Comparison of ENCODE assay signal across 8 cellular contexts in the genomic region with DNA sequence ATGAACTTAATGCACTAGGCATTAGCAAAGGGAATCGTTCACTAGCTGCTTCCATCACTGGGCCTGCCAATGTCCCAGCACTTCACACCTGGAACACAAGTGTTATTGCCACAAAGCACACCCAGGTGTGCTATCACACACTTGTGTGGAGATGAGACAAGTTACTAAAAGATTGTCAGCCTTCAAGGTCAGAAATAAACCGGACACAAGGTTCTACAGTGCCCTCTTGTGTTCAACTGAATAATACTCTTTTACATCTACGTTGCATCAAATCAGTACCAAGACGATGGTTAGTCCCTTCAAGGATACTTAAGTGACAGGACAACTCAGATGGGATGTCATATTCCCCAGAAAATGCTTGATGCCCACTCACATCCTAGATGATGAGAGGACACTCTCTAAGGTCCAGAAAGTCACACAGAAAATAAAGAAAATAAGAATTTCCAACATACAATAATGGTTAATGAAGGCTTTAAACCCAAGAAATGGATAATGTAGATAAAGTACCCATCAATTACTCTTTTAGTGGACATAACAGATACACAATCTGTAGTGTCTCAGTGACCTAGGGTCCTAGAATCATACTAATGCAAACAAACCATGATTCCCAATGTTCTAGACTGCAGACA. TPM values are rescaled to one million over a fixed set of nuclear protein-coding genes. Genes with fewer than 3 reads are reported as not detected.
DNase-seq lines count a peak whose midpoint lies in the region; ATAC-seq, FAIRE-seq and TF ChIP-seq lines count a peak whose summit lies in the region.

No MANE protein-coding gene starts in this region.

- H3K4me3 ChIP-seq in AG04449 (ENCODE audit: low read depth, low read length) (no peak overlapping the region), GM12864 (ENCODE audit: low read depth, low read length) (no peak overlapping the region), HepG2 (replicated peaks in 1 of 3; ENCODE audit: insufficient read depth in 1 of 3, low read depth in 2 of 3, low read length in 3 of 3) (no peak overlapping the region), vagina (no peak overlapping the region)

- peak; percentile 58 for FAIRE-seq in HepG2 (lab: Jason Lieb, UNC)

- H3K4me1 ChIP-seq in HepG2 (ENCODE audit: insufficient read depth, low read length), result no peaks in the 10 kb centered on the region
- H3K4me1 ChIP-seq in vagina, result no peaks in the 10 kb centered on the region

- H3K27ac ChIP-seq in HepG2 (ENCODE audit: extremely low read length, insufficient read depth, low read length), result no peak overlapping the region
- no peak overlapping the region for H3K27ac ChIP-seq in vagina

- peaks cover 33 to 72% of the 10 kb centered on the region in 2 experiments for H3K36me3 ChIP-seq in HepG2 (replicated peaks in 1 of 2; ENCODE audit: control insufficient read depth in 1 of 2, insufficient read depth in 2 of 2, low read length in 2 of 2)
- H3K36me3 ChIP-seq in vagina, result peaks cover 0 to 47% of the 10 kb centered on the region in 2 donors

- no TSS peak for BruUV-seq in HepG2 (replicated peaks; lab: Mats Ljungman, UMichigan)

- H3K79me2 ChIP-seq in HepG2 (ENCODE audit: insufficient read depth, low read length), result no peaks in the 10 kb centered on the region

- no peaks in the 10 kb centered on the region for H3K27me3 ChIP-seq in HepG2 (ENCODE audit: control insufficient read depth in 1 of 2, insufficient read depth in 2 of 2, low read length in 2 of 2)
- H3K27me3 ChIP-seq in vagina, result no peaks in the 10 kb centered on the region

- no peak overlapping the region for H3K4me2 ChIP-seq in HepG2 (ENCODE audit: low read depth, low read length)

- TF ChIP-seq CTCF in AG04449 (IDR thresholded peaks at IDR 0.05; ENCODE audit: insufficient read depth, low read length, missing control alignments), result peak; percentile 53
- TF ChIP-seq CTCF in GM12864 (IDR thresholded peaks at IDR 0.05; ENCODE audit: low read depth, low read length, missing control alignments), result peak; percentile 49
- peak; percentile 86 for TF ChIP-seq CTCF in HepG2 (CRISPR knock-in tag; IDR thresholded peaks at IDR 0.05)
- peak; percentile 31 to 60 (median 36) for TF ChIP-seq CTCF in vagina (IDR thresholded peaks at IDR 0.05)

- in situ Hi-C loops in HepG2 (cut with HindIII; ENCODE audit: extremely low pct_ligation_motif_present, low pct_unique_long_range_greater_than_20kb), result loop anchor here (10.0 kb wide), 1 partner anchor 309 kb away; no protein-coding TSS in a partner anchor

- no peaks in the 10 kb centered on the region for H3K9me3 ChIP-seq in HepG2 (ENCODE audit: low read length)
- no peaks in the 10 kb centered on the region for H3K9me3 ChIP-seq in vagina

- TF ChIP-seq POLR2A in HepG2 (IDR thresholded peaks at IDR 0.05; ENCODE audit: insufficient read depth in 1 of 2, low read depth in 2 of 2, low read length in 2 of 2) (no peak), vagina (IDR thresholded peaks at IDR 0.05) (no peak)

- H2AFZ ChIP-seq in HepG2 (ENCODE audit: low read length), result no peak overlapping the region

- POLR2A ChIA-PET in AG04449 (lab: Yijun Ruan, JAX), result no interaction called here
- POLR2A ChIA-PET in HepG2 (lab: Yijun Ruan, JAX), result interaction anchor here (1.7 kb wide), 1 partner anchor 17 kb away, joined by 7 read pairs; a partner anchor contains a TSS

- ATAC-seq in HepG2 (peak; percentile 61), HG03095 (IDR thresholded peaks at IDR 0.05; ENCODE audit: unreplicated experiment) (no peak)

- WGBS in HepG2 (ENCODE audit: low lambda C conversion rate), result 67% methylated on average over 4 of the region's 4 CpGs

- CTCF ChIA-PET in AG04449 (lab: Yijun Ruan, JAX), result interaction anchor here (0.7 to 2.0 kb wide), 30 partner anchors 9 to 533 kb away, joined by 3 to 18 read pairs (median 5); no protein-coding TSS in a partner anchor
- CTCF ChIA-PET in HepG2 (lab: Yijun Ruan, JAX; ENCODE audit: low intra/inter-chr PET ratio, low total read pairs), result interaction anchor here (1.7 kb wide), 1 partner anchor 314 kb away, joined by 7 read pairs; no protein-coding TSS in a partner anchor

- no peak for DNase-seq in AG04449 (ENCODE audit: low read depth, low spot score)
- no peak for DNase-seq in GM12864 (ENCODE audit: low read depth)
- DNase-seq in NCI-H82 (lab: John Stamatoyannopoulos, UW), result peak; percentile 60
- DNase-seq in central memory CD4-positive, alpha-beta T cell, result peak; percentile 35
- DNase-seq in HepG2 (ENCODE audit: low spot score), result peak; percentile 55
- no peak for DNase-seq in vagina (ENCODE audit: extremely low spot score in 2 of 2)
- DNase-seq in NCI-H1436 (lab: John Stamatoyannopoulos, UW), result no peak

- TF ChIP-seq EP300 in HepG2 (IDR thresholded peaks at IDR 0.05; ENCODE audit: low read depth in 2 of 2, low read length in 2 of 2) (no peak), HepG2 (CRISPR knock-in tag; IDR thresholded peaks at IDR 0.05; ENCODE audit: borderline replicate concordance) (no peak)

- peaks cover 3% of the 10 kb centered on the region; the same call in 1 of the 2 replicates for H4K20me1 ChIP-seq in HepG2 (ENCODE audit: insufficient read depth, low read length)

- H3K9ac ChIP-seq in HepG2 (ENCODE audit: insufficient read depth, low read depth, low read length), result no peak overlapping the region

- intact Hi-C loops in HepG2 (cut with micrococcal nuclease; ENCODE audit: unreplicated experiment), result loop anchor here (5.0 kb wide), 1 partner anchor 146 kb away; no protein-coding TSS in a partner anchor
- intact Hi-C loops in vagina (cut with DNase I), result no loop called here

- peak; percentile 73 for TF ChIP-seq RAD21 in HepG2 (CRISPR knock-in tag; IDR thresholded peaks at IDR 0.05)

TF ChIP-seq in HepG2, 621 proteins besides CTCF, POLR2A, EP300 and RAD21 (continues in another document):
- no peak for TF ChIP-seq ZNF34 (CRISPR knock-in tag; IDR thresholded peaks at IDR 0.05; ENCODE audit: borderline replicate concordance)
- no peak for TF ChIP-seq LCORL (IDR thresholded peaks at IDR 0.05)
- TF ChIP-seq LCORL (CRISPR knock-in tag; IDR thresholded peaks at IDR 0.05), result no peak
- TF ChIP-seq NR2C2 (CRISPR knock-in tag; IDR thresholded peaks at IDR 0.05; ENCODE audit: borderline replicate concordance), result 0 out of 2 replicates have a peak, but pooled peaks have one; percentile 24
- no peak for TF ChIP-seq ZNF326 (CRISPR knock-in tag; IDR thresholded peaks at IDR 0.05; ENCODE audit: borderline replicate concordance)
- TF ChIP-seq ZNF260 (CRISPR knock-in tag; IDR thresholded peaks at IDR 0.05; ENCODE audit: borderline replicate concordance, low read depth), result no peak
- no peak for TF ChIP-seq DR1 (CRISPR knock-in tag; IDR thresholded peaks at IDR 0.05)

RNA-seq across cellular contexts. Expression of a gene that starts 16.4 kb away (rescaled TPM):
- 46.1 and 87.7 TPM in 2 replicates for total RNA-seq in HepG2 (2016; rRNA removed; fragmentation: Illumina TruSeq; extraction: Trizol)
- total RNA-seq in HepG2 (2016; cell fraction: cytosol; rRNA removed; fragmentation: Illumina TruSeq; extraction: Trizol; ENCODE audit: low read depth), result 26.8 and 36.0 TPM in 2 replicates
- 38.4 and 88.5 TPM in 2 replicates for total RNA-seq in HepG2 (2016; cell fraction: insoluble cytoplasmic fraction; rRNA removed; fragmentation: Illumina TruSeq; extraction: Trizol)
- 19.9 and 23.0 TPM in 2 replicates for total RNA-seq in HepG2 (2016; cell fraction: membrane; rRNA removed; fragmentation: Illumina TruSeq; extraction: Trizol)
- total RNA-seq in HepG2 (2016; cell fraction: nucleus; rRNA removed; fragmentation: Illumina TruSeq; extraction: Trizol), result 101 and 124 TPM in 2 replicates
- 128 and 141 TPM in 2 replicates for polyA plus RNA-seq in HepG2 (2011; rRNA removed)
- 92.4 and 107 TPM in 2 replicates for polyA plus RNA-seq in HepG2 (2011; cell fraction: cytosol; rRNA removed)
- 89.7 and 89.9 TPM in 2 replicates for polyA plus RNA-seq in HepG2 (2011; cell fraction: nucleus; rRNA removed)
- polyA plus RNA-seq in HepG2 (2012), result 121 and 125 TPM in 2 replicates
- polyA plus RNA-seq in HepG2 (2016; cell fraction: cytosol; fragmentation: Illumina TruSeq; extraction: Trizol; ENCODE audit: low read depth), result 3.6 and 3.9 TPM in 2 replicates
- polyA plus RNA-seq in HepG2 (2016; cell fraction: insoluble cytoplasmic fraction; fragmentation: Illumina TruSeq; extraction: Trizol; ENCODE audit: low read depth), result 28.4 and 32.8 TPM in 2 replicates
- 6.2 and 7.9 TPM in 2 replicates for polyA plus RNA-seq in HepG2 (2016; cell fraction: membrane; fragmentation: Illumina TruSeq; extraction: Trizol; ENCODE audit: low read depth)
- 114 and 118 TPM in 2 replicates for polyA plus RNA-seq in HepG2 (2016; cell fraction: nucleus; fragmentation: Illumina TruSeq; extraction: Trizol; ENCODE audit: insufficient read depth, low read depth)
- 52.8 and 189 TPM in 2 replicates for polyA minus RNA-seq in HepG2 (2011; rRNA and poly(A)+ RNA removed; ENCODE audit: low replicate concordance)
- 122 and 148 TPM in 2 replicates for polyA minus RNA-seq in HepG2 (2011; cell fraction: cytosol; rRNA and poly(A)+ RNA removed)
- polyA minus RNA-seq in HepG2 (2011; cell fraction: nucleus; rRNA and poly(A)+ RNA removed), result 119 and 159 TPM in 2 replicates
- total RNA-seq in vagina, result 76.9 TPM

RNA-seq across cellular contexts. Expression of a gene that starts 43.3 kb away (rescaled TPM):
- total RNA-seq in HepG2 (2016; rRNA removed; fragmentation: Illumina TruSeq; extraction: Trizol) (62.6 and 87.6 TPM in 2 replicates), vagina (36.3 TPM)
- 19.3 and 20.6 TPM in 2 replicates for total RNA-seq in HepG2 (2016; cell fraction: cytosol; rRNA removed; fragmentation: Illumina TruSeq; extraction: Trizol; ENCODE audit: low read depth)
- total RNA-seq in HepG2 (2016; cell fraction: insoluble cytoplasmic fraction; rRNA removed; fragmentation: Illumina TruSeq; extraction: Trizol), result 60.6 and 87.5 TPM in 2 replicates
- total RNA-seq in HepG2 (2016; cell fraction: membrane; rRNA removed; fragmentation: Illumina TruSeq; extraction: Trizol), result 41.5 and 48.1 TPM in 2 replicates
- 46.9 and 59.2 TPM in 2 replicates for total RNA-seq in HepG2 (2016; cell fraction: nucleus; rRNA removed; fragmentation: Illumina TruSeq; extraction: Trizol)
- 21.3 and 23.4 TPM in 2 replicates for polyA plus RNA-seq in HepG2 (2011; rRNA removed)
- polyA plus RNA-seq in HepG2 (2011; cell fraction: cytosol; rRNA removed), result 16.2 and 18.8 TPM in 2 replicates
- polyA plus RNA-seq in HepG2 (2011; cell fraction: nucleus; rRNA removed), result 18.6 and 22.2 TPM in 2 replicates
- polyA plus RNA-seq in HepG2 (2012), result 14.4 and 18.7 TPM in 2 replicates
- polyA plus RNA-seq in HepG2 (2016; cell fraction: cytosol; fragmentation: Illumina TruSeq; extraction: Trizol; ENCODE audit: low read depth), result 3.8 and 4.2 TPM in 2 replicates
- polyA plus RNA-seq in HepG2 (2016; cell fraction: insoluble cytoplasmic fraction; fragmentation: Illumina TruSeq; extraction: Trizol; ENCODE audit: low read depth), result 57.4 and 60.0 TPM in 2 replicates
- 12.4 and 12.8 TPM in 2 replicates for polyA plus RNA-seq in HepG2 (2016; cell fraction: membrane; fragmentation: Illumina TruSeq; extraction: Trizol; ENCODE audit: low read depth)
- polyA plus RNA-seq in HepG2 (2016; cell fraction: nucleus; fragmentation: Illumina TruSeq; extraction: Trizol; ENCODE audit: insufficient read depth, low read depth), result 42.1 and 46.7 TPM in 2 replicates
- 98.9 and 270 TPM in 2 replicates for polyA minus RNA-seq in HepG2 (2011; rRNA and poly(A)+ RNA removed; ENCODE audit: low replicate concordance)
- polyA minus RNA-seq in HepG2 (2011; cell fraction: cytosol; rRNA and poly(A)+ RNA removed), result 21.9 and 24.1 TPM in 2 replicates
- 55.6 and 62.2 TPM in 2 replicates for polyA minus RNA-seq in HepG2 (2011; cell fraction: nucleus; rRNA and poly(A)+ RNA removed)

Comparison
In these comparisons a context has a peak if more than half of its experiments do, and no peak if none do; other contexts are left out.
1. DNase-seq: peak in NCI-H82 (single experiment), central memory CD4-positive, alpha-beta T cell (single experiment) and HepG2 (single experiment); none in AG04449 (single experiment), GM12864 (single experiment), vagina (0 of 2) and NCI-H1436 (single experiment).
2. CTCF ChIP-seq: peak in every context shown above with its lines; median percentile 86 in HepG2; 53 in AG04449; 49 in GM12864; 36 in vagina.